In genomic region chr1:23530750-23531651, GRCh38 we compare ENCODE assay signal across 8 cellular contexts.
A peak's percentile ranks its signal among the peaks of the same experiment; 100 is the strongest.
DNase-seq lines count a peak whose midpoint lies in the region; TF ChIP-seq lines count a peak whose summit lies in the region.

TSS of gene E2F2 (minus strand) at chr1:23531233. CDS start at chr1:23530793, 440 bp downstream.

- H3K4me1 ChIP-seq in OCI-LY1 (ENCODE audit: insufficient read depth, low read length, severe bottlenecking), result peaks cover 64% of the 10 kb centered on the region
- H3K4me1 ChIP-seq in mucosa of rectum (ENCODE audit: control insufficient read depth in 2 of 2, insufficient read depth in 2 of 2, low read length in 2 of 2), result peaks cover 64 to 69% of the 10 kb centered on the region in 2 donors

- peak within 1 kb of the TSS; percentile 91 for H3K27ac ChIP-seq in OCI-LY1 (ENCODE audit: low read depth, low read length, poor library complexity, severe bottlenecking)
- H3K27ac ChIP-seq in epithelial cell of prostate, result peak within 1 kb of the TSS; percentile 71
- H3K27ac ChIP-seq in mucosa of rectum (ENCODE audit: low read depth in 2 of 2, low read length in 2 of 2), result peak within 1 kb of the TSS; percentile 97

- H3K9me2 ChIP-seq in OCI-LY1 (ENCODE audit: low read depth, low read length), result no peaks in the 10 kb centered on the region

- peak within 1 kb of the TSS; percentile 97 for H3K4me2 ChIP-seq in OCI-LY1 (ENCODE audit: low read length)

- TF ChIP-seq POLR2A in GM19099 (IDR thresholded peaks at IDR 0.05; ENCODE audit: extremely low read depth, insufficient read length, low read depth), result peak; percentile 44

- no peak within 1 kb of the TSS for H2AFZ ChIP-seq in OCI-LY1 (ENCODE audit: low read length)

- no peaks in the 10 kb centered on the region for H4K20me1 ChIP-seq in OCI-LY1 (ENCODE audit: insufficient read depth, low read length)

- H3K27me3 ChIP-seq in OCI-LY1 (ENCODE audit: insufficient read depth, low read length) (no peaks in the 10 kb centered on the region), mucosa of rectum (ENCODE audit: control insufficient read depth in 2 of 2, insufficient read depth in 2 of 2, low read length in 2 of 2) (no peaks in the 10 kb centered on the region)

- peaks cover 34% of the 10 kb centered on the region for H3K79me2 ChIP-seq in OCI-LY1 (ENCODE audit: insufficient read depth, low read length)

- H3K9me3 ChIP-seq in OCI-LY1 (ENCODE audit: low read length) (no peaks in the 10 kb centered on the region), mucosa of rectum (ENCODE audit: control insufficient read depth in 2 of 2, low read length in 2 of 2) (no peaks in the 10 kb centered on the region)

- TF ChIP-seq CTCF in OCI-LY1 (IDR thresholded peaks at IDR 0.05; ENCODE audit: low read length), result peak; percentile 36; the same call in 1 of the 2 replicates

- H3K36me3 ChIP-seq in OCI-LY1 (ENCODE audit: insufficient read depth, low read length) (peaks cover 15% of the 10 kb centered on the region; the same call in 1 of the 2 replicates), mucosa of rectum (ENCODE audit: control insufficient read depth in 2 of 2, insufficient read depth in 2 of 2, low read length in 2 of 2) (no peaks in the 10 kb centered on the region)

- no peaks in the 10 kb centered on the region; the same call in 1 of the 2 replicates for H3F3A ChIP-seq in OCI-LY1 (ENCODE audit: insufficient read depth, low read length)

- peak within 1 kb of the TSS; percentile 97 for H3K9ac ChIP-seq in OCI-LY1 (ENCODE audit: low read length)
- peak within 1 kb of the TSS; percentile 83 to 92 for H3K9ac ChIP-seq in mucosa of rectum (ENCODE audit: low read depth in 1 of 2, low read length in 2 of 2)

- peak; percentile 62 to 74 for DNase-seq in AML-193 (lab: John Stamatoyannopoulos, UW)
- DNase-seq in HuH-7 (ENCODE audit: low spot score), result peak; percentile 86
- DNase-seq in activated T-cell treated with anti-CD3 and anti-CD28 coated beads for 1 hour (ENCODE audit: low read depth), result peak; percentile 77
- DNase-seq in epithelial cell of prostate (ENCODE audit: low read depth, low spot score), result no peak
- peak; percentile 57 to 65 for DNase-seq in stimulated activated CD8-positive, alpha-beta memory T cell treated with anti-CD3 and anti-CD28 coated beads, Interleukin-4, amount 100 ng/mL, for 4 hours (ENCODE audit: low read depth in 2 of 2, low spot score in 1 of 2)

- H3K4me3 ChIP-seq in OCI-LY1 (ENCODE audit: low read depth, low read length, poor library complexity, severe bottlenecking) (peak within 1 kb of the TSS; percentile 91), mucosa of rectum (ENCODE audit: low read length in 2 of 2) (peak within 1 kb of the TSS; percentile 58 to 76)
